ENCODE assay signal across 14 cellular contexts in genomic region chr6:154786144-154786868, GRCh38.
"Had no signal": no experiment of that assay in that cellular context is flagged by ENCODE, and none has a peak within 500 bp of the region (broad histone marks: within the 10 kb centered on the region; RNA-seq: fewer than 3 reads in every experiment).

No MANE protein-coding gene starts in this region.

- H3K27me3 Mint-ChIP-seq: activated naive CD4-positive, alpha-beta T cell treated with anti-CD3 and anti-CD28 coated beads, Interleukin-2, amount 50 U/mL, for 24 hours had no signal

- H3K9me3 Mint-ChIP-seq: activated naive CD4-positive, alpha-beta T cell treated with anti-CD3 and anti-CD28 coated beads, Interleukin-2, amount 50 U/mL, for 24 hours; natural killer cell had no signal

- H3K27ac ChIP-seq: brain microvascular endothelial cell, esophagus squamous epithelium, psoas muscle had no signal

- H3K4me3 Mint-ChIP-seq: activated naive CD4-positive, alpha-beta T cell treated with anti-CD3 and anti-CD28 coated beads, Interleukin-2, amount 50 U/mL, for 24 hours; natural killer cell had no signal

- H3K9me3 ChIP-seq: esophagus squamous epithelium, mucosa of descending colon, psoas muscle had no signal

- ATAC-seq: mucosa of descending colon, natural killer cell, sciatic nerve had no signal

- H3K4me3 ChIP-seq: esophagus squamous epithelium, mucosa of descending colon, psoas muscle had no signal

- H3K27me3 ChIP-seq: brain microvascular endothelial cell, esophagus squamous epithelium had no signal

- DNase-seq: activated CD8-positive, alpha-beta memory T cell treated with anti-CD3 and anti-CD28 coated beads for 24 hours; brain microvascular endothelial cell; cerebellar nuclear complex; esophagus squamous epithelium; foreskin fibroblast; mucosa of descending colon; natural killer cell; nucleus accumbens; psoas muscle; stimulated activated CD4-positive, alpha-beta T cell treated with anti-CD3 and anti-CD28 coated beads, Interleukin-2, amount 100 ng/mL, for 24 hours; stimulated activated naive CD4-positive, alpha-beta T cell; T-helper 9 cell had no signal
